Comparison of ENCODE assay signal across 15 cellular contexts in the genomic region with DNA sequence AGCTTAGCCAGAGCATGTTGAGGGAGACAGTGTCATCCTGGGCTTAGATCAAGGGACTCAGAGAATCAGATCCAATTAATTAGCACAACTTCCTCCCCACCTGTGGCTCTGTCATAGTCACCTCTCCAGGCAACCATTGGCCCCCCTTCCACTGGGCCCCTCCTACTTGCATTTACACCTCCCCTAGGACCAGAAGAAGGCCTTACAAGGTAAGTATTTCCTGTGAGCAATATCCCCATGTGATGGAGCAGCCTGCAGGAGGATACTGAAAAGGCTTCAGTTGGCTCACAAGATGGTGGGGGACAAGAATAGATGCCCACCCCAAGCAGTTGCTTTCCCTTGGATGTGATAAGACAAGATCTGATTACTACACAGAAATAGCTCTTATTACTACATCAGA.
"Had no signal": no experiment of that assay in that cellular context is flagged by ENCODE, and none has a peak within 500 bp of the region (broad histone marks: within the 10 kb centered on the region; RNA-seq: fewer than 3 reads in every experiment).

No MANE protein-coding gene starts in this region.

- H3K4me3 ChIP-seq: adrenal gland, coronary artery, gastrocnemius medialis, heart right ventricle, neural progenitor cell, ovary had no signal

- ATAC-seq: activated CD4-positive, CD25-positive, alpha-beta regulatory T cell treated with anti-CD3 and anti-CD28 coated beads, Interleukin-2, amount 50 U/mL, for 24 hours; gastrocnemius medialis; heart right ventricle; left ventricle myocardium superior had no signal

- H3K27ac Mint-ChIP-seq: neural progenitor cell had no signal

- H3K36me3 Mint-ChIP-seq: neural progenitor cell had no signal

- DNase-seq: activated CD4-positive, alpha-beta T cell treated with anti-CD3 and anti-CD28 coated beads, Interleukin-2, amount 50 U/mL, for 48 hours; activated CD8-positive, alpha-beta memory T cell treated with anti-CD3 and anti-CD28 coated beads, Interleukin-2, amount 50 U/mL, for 48 hours; central memory CD4-positive, alpha-beta T cell; effector memory CD4-positive, alpha-beta T cell; gastrocnemius medialis; heart right ventricle; left ventricle myocardium superior; ovary; stimulated activated CD4-positive, alpha-beta T cell treated with anti-CD3 and anti-CD28 coated beads, Interleukin-2, amount 100 ng/mL, for 48 hours; stimulated activated naive CD4-positive, alpha-beta T cell treated with Interleukin-2 at 50 U/mL for 16 hours; trophoblast cell had no signal

- H3K4me3 Mint-ChIP-seq: neural progenitor cell had no signal
